Comparison of ENCODE assay signal across 9 cellular contexts in the genomic region with DNA sequence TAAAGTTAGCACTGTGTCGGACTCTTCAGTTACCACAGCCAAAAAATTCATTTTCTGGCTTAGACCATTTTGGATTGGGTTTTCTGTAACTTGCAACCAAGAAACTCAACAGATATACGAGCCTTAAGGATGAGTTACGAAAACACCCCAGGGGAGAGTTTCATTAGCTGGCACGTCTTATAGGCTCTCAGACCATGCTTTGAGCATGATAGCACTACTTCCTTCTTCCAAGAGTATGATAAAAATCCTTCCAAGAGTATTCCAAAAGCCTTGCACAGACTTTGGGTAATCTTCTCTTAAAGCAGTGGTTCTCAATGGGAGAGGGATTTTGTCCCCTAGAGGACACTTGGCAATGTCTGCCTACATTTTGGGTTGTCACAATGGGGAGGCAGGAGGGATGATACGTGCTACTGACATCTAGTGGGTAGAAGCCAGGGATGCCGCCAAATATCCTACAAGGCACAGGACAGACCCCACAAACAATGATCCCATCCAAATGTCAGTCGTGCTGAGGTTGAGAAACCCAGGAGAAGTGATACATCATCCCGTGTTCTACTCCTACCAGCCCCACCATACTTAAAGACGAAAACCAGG.
DNase-seq lines count a peak whose midpoint lies in the region; ATAC-seq and TF ChIP-seq lines count a peak whose summit lies in the region.
"Had no signal": no experiment of that assay in that cellular context is flagged by ENCODE, and none has a peak within 500 bp of the region (broad histone marks: within the 10 kb centered on the region; RNA-seq: fewer than 3 reads in every experiment).

No MANE protein-coding gene starts in this region.

- DNase-seq in NCI-H748 (lab: John Stamatoyannopoulos, UW; ENCODE audit: unreplicated experiment): peak; percentile 24
- no peak for DNase-seq in NCI-H748 treated with DMSO at 0.1 percent for 48 hours (lab: John Stamatoyannopoulos, UW)
- peak; percentile 32 for DNase-seq in NCI-H69 (lab: John Stamatoyannopoulos, UW)
- DNase-seq in epithelial cell of proximal tubule (ENCODE audit: low read depth): no peak
- DNase-seq in retinal pigment epithelial cell (ENCODE audit: low read depth): no peak
- no peak for DNase-seq in NCI-H146 (lab: John Stamatoyannopoulos, UW)
- no peak for DNase-seq in germinal center (ENCODE audit: low spot score)
- DNase-seq: CD4-positive, CD25-positive, alpha-beta regulatory T cell had no signal

- TF ChIP-seq CTCF in epithelial cell of proximal tubule (conservative IDR thresholded peaks at IDR 0.05; ENCODE audit: low read depth, low read length) (peak; percentile 39), retinal pigment epithelial cell (conservative IDR thresholded peaks at IDR 0.05; ENCODE audit: low read depth, low read length) (peak; percentile 34)

- no peak overlapping the region for H3K4me3 ChIP-seq in epithelial cell of proximal tubule (ENCODE audit: low read depth, low read length)
- no peak overlapping the region for H3K4me3 ChIP-seq in retinal pigment epithelial cell (ENCODE audit: low read length)

- no peak for ATAC-seq in GM21515 (IDR thresholded peaks at IDR 0.05; ENCODE audit: unreplicated experiment)

Comparison
In these comparisons a context has a peak if more than half of its experiments do, and no peak if none do; other contexts are left out.
1. DNase-seq: peak in NCI-H748 (single experiment) and NCI-H69 (single experiment); none in NCI-H748 treated with DMSO at 0.1 percent for 48 hours (single experiment), epithelial cell of proximal tubule (single experiment), retinal pigment epithelial cell (single experiment), NCI-H146 (single experiment) and germinal center (single experiment).